In genomic region chr6:82085701-82086100, GRCh38 we compare ENCODE assay signal across 17 cellular contexts.
DNase-seq lines count a peak whose midpoint lies in the region; ATAC-seq and TF ChIP-seq lines count a peak whose summit lies in the region.
"Had no signal": no experiment of that assay in that cellular context is flagged by ENCODE, and none has a peak within 500 bp of the region (broad histone marks: within the 10 kb centered on the region; RNA-seq: fewer than 3 reads in every experiment).

No MANE protein-coding gene starts in this region.

- POLR2A ChIA-PET in Panc1 (lab: Charles Lee): no interaction called here

- no peaks in the 10 kb centered on the region for H3K9me3 Mint-ChIP-seq in activated T-cell treated with anti-CD3 and anti-CD28 coated beads, Interleukin-2, amount 50 U/mL, for 24 hours
- H3K9me3 Mint-ChIP-seq: IgD-negative memory B cell had no signal

- H3K27ac Mint-ChIP-seq in activated T-cell treated with anti-CD3 and anti-CD28 coated beads, Interleukin-2, amount 50 U/mL, for 24 hours: no peak overlapping the region
- H3K27ac Mint-ChIP-seq: CD8-positive, alpha-beta memory T cell had no signal

- WGBS in right cardiac atrium: 53% methylated on average over 5 of the region's 5 CpGs

- H3K36me3 Mint-ChIP-seq in activated T-cell treated with anti-CD3 and anti-CD28 coated beads, Interleukin-2, amount 50 U/mL, for 24 hours (ENCODE audit: low read depth): no peaks in the 10 kb centered on the region
- H3K36me3 Mint-ChIP-seq: CD8-positive, alpha-beta memory T cell; IgD-negative memory B cell had no signal

- DNase-seq in ELF-1 (ENCODE audit: low read depth, low spot score) (peak; percentile 5), Panc1 (ENCODE audit: low read depth, low spot score) (no peak), right cardiac atrium (peak; percentile 15 to 62 (median 57)), BE2C (no peak), hypothalamus (lab: John Stamatoyannopoulos, UW) (no peak), ecto neural progenitor cell (ENCODE audit: low spot score) (no peak)
- no peak for DNase-seq in activated T-cell treated with anti-CD3 and anti-CD28 coated beads, Interleukin-2, amount 50 U/mL, for 24 hours
- DNase-seq: CD8-positive, alpha-beta memory T cell; NCI-H1436 treated with DMSO at 0.1 percent for 48 hours; NCI-H2081 treated with DMSO at 0.1 percent for 48 hours; NCI-H345; NCI-H526 treated with DMSO at 0.1 percent for 48 hours; SJCRH30 had no signal

- H3K27me3 ChIP-seq in Panc1 (ENCODE audit: control insufficient read depth, insufficient read depth, low read length) (no peaks in the 10 kb centered on the region), right cardiac atrium (ENCODE audit: control insufficient read depth, insufficient read depth) (no peaks in the 10 kb centered on the region), BE2C (no peaks in the 10 kb centered on the region)
- H3K27me3 ChIP-seq: BLaER1, SJCRH30 had no signal

- H3K4me3 ChIP-seq in Panc1 (ENCODE audit: low read depth in 2 of 2, low read length in 2 of 2) (no peak overlapping the region), right cardiac atrium (ENCODE audit: low read length) (no peak overlapping the region), BE2C (ENCODE audit: low read depth, low read length) (no peak overlapping the region)
- H3K4me3 ChIP-seq: BLaER1, HAP-1, SJCRH30 had no signal

- peak overlapping the region; percentile 86 for H3K27ac ChIP-seq in 22Rv1
- no peak overlapping the region for H3K27ac ChIP-seq in Panc1 (ENCODE audit: low read length)
- no peak overlapping the region for H3K27ac ChIP-seq in right cardiac atrium (ENCODE audit: low read length)
- H3K27ac ChIP-seq: BLaER1, SJCRH30 had no signal

- H3K9me3 ChIP-seq in Panc1 (ENCODE audit: control insufficient read depth, insufficient read depth, low read depth, low read length): no peaks in the 10 kb centered on the region
- no peaks in the 10 kb centered on the region for H3K9me3 ChIP-seq in right cardiac atrium (ENCODE audit: control insufficient read depth, low read length)
- no peaks in the 10 kb centered on the region for H3K9me3 ChIP-seq in BE2C
- H3K9me3 ChIP-seq: BLaER1, HAP-1, SJCRH30 had no signal

- ATAC-seq in Panc1 (no peak), right cardiac atrium (peak; percentile 77 to 87)

- H3K4me1 ChIP-seq in Panc1 (ENCODE audit: control insufficient read depth, insufficient read depth, low read length): no peaks in the 10 kb centered on the region
- H3K4me1 ChIP-seq in right cardiac atrium (ENCODE audit: control insufficient read depth, insufficient read depth, low read length): no peaks in the 10 kb centered on the region
- H3K4me1 ChIP-seq in BE2C: no peaks in the 10 kb centered on the region
- H3K4me1 ChIP-seq: BLaER1, HAP-1 had no signal

- in situ Hi-C loops in Panc1 (cut with HindIII; ENCODE audit: low pct_unique_long_range_greater_than_20kb, low sequenced_read_pairs): no loop called here

- H3K4me1 Mint-ChIP-seq in activated T-cell treated with anti-CD3 and anti-CD28 coated beads, Interleukin-2, amount 50 U/mL, for 24 hours (ENCODE audit: low read depth): no peaks in the 10 kb centered on the region
- H3K4me1 Mint-ChIP-seq: CD8-positive, alpha-beta memory T cell had no signal

- intact Hi-C loops in Panc1 (cut with micrococcal nuclease; ENCODE audit: unreplicated experiment): no loop called here
- intact Hi-C loops in right cardiac atrium (cut with DNase I): no loop called here

- no TSS peak for BruUV-seq in Panc1 (replicated peaks; lab: Mats Ljungman, UMichigan)

- H3K27me3 Mint-ChIP-seq in activated T-cell treated with anti-CD3 and anti-CD28 coated beads, Interleukin-2, amount 50 U/mL, for 24 hours: no peaks in the 10 kb centered on the region
- H3K27me3 Mint-ChIP-seq: CD8-positive, alpha-beta memory T cell; IgD-negative memory B cell had no signal

- no peak overlapping the region for H3K4me3 Mint-ChIP-seq in activated T-cell treated with anti-CD3 and anti-CD28 coated beads, Interleukin-2, amount 50 U/mL, for 24 hours
- H3K4me3 Mint-ChIP-seq: CD8-positive, alpha-beta memory T cell; IgD-negative memory B cell had no signal

- no peak for TF ChIP-seq CTCF in 22Rv1 (IDR thresholded peaks at IDR 0.05)
- TF ChIP-seq CTCF in Panc1 (IDR thresholded peaks at IDR 0.05): 0 out of 2 replicates have a peak, but pooled peaks have one; percentile 7
- no peak for TF ChIP-seq CTCF in BE2C (IDR thresholded peaks at IDR 0.05; ENCODE audit: low read depth, low read length)

- CTCF ChIA-PET in Panc1 (lab: Charles Lee): no interaction called here

- H3K36me3 ChIP-seq in Panc1 (ENCODE audit: control insufficient read depth, insufficient read depth, low read length) (no peaks in the 10 kb centered on the region), BE2C (no peaks in the 10 kb centered on the region)
- H3K36me3 ChIP-seq: BLaER1, HAP-1, SJCRH30 had no signal

Comparison
In these comparisons a context has a peak if more than half of its experiments do, and no peak if none do; other contexts are left out.
1. DNase-seq: peak in ELF-1 (single experiment) and right cardiac atrium (3 of 3); none in Panc1 (single experiment), activated T-cell treated with anti-CD3 and anti-CD28 coated beads, Interleukin-2, amount 50 U/mL, for 24 hours (single experiment), BE2C (single experiment), hypothalamus (0 of 51) and ecto neural progenitor cell (single experiment).